Comparison of ENCODE assay signal across 1 cellular context in the genomic region with DNA sequence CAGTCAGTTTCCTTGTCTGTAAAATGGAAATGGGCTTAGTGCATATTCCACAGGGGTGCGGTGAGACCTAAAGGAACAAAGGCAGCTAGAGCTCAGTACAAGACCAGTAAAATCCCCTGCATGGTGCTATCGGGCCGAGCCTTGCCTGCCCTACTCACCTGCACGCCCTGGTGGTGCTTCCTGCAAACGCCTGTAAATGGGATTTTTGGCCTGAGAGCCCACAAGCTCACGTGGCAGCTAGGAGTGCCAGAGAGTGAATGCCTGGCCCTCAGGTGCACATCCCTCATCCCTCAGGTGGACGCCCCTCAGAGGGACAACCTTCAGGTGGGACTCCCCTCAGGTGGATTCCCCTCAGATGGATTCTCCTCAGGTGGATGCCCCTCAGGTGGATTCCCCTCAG.
TF ChIP-seq lines count a peak whose summit lies in the region.

No MANE protein-coding gene starts in this region.

TF ChIP-seq in GM23338, 12 proteins besides CTCF, POLR2A, EP300 and RAD21 (continued from another document):
- TF ChIP-seq, protein P1, sequence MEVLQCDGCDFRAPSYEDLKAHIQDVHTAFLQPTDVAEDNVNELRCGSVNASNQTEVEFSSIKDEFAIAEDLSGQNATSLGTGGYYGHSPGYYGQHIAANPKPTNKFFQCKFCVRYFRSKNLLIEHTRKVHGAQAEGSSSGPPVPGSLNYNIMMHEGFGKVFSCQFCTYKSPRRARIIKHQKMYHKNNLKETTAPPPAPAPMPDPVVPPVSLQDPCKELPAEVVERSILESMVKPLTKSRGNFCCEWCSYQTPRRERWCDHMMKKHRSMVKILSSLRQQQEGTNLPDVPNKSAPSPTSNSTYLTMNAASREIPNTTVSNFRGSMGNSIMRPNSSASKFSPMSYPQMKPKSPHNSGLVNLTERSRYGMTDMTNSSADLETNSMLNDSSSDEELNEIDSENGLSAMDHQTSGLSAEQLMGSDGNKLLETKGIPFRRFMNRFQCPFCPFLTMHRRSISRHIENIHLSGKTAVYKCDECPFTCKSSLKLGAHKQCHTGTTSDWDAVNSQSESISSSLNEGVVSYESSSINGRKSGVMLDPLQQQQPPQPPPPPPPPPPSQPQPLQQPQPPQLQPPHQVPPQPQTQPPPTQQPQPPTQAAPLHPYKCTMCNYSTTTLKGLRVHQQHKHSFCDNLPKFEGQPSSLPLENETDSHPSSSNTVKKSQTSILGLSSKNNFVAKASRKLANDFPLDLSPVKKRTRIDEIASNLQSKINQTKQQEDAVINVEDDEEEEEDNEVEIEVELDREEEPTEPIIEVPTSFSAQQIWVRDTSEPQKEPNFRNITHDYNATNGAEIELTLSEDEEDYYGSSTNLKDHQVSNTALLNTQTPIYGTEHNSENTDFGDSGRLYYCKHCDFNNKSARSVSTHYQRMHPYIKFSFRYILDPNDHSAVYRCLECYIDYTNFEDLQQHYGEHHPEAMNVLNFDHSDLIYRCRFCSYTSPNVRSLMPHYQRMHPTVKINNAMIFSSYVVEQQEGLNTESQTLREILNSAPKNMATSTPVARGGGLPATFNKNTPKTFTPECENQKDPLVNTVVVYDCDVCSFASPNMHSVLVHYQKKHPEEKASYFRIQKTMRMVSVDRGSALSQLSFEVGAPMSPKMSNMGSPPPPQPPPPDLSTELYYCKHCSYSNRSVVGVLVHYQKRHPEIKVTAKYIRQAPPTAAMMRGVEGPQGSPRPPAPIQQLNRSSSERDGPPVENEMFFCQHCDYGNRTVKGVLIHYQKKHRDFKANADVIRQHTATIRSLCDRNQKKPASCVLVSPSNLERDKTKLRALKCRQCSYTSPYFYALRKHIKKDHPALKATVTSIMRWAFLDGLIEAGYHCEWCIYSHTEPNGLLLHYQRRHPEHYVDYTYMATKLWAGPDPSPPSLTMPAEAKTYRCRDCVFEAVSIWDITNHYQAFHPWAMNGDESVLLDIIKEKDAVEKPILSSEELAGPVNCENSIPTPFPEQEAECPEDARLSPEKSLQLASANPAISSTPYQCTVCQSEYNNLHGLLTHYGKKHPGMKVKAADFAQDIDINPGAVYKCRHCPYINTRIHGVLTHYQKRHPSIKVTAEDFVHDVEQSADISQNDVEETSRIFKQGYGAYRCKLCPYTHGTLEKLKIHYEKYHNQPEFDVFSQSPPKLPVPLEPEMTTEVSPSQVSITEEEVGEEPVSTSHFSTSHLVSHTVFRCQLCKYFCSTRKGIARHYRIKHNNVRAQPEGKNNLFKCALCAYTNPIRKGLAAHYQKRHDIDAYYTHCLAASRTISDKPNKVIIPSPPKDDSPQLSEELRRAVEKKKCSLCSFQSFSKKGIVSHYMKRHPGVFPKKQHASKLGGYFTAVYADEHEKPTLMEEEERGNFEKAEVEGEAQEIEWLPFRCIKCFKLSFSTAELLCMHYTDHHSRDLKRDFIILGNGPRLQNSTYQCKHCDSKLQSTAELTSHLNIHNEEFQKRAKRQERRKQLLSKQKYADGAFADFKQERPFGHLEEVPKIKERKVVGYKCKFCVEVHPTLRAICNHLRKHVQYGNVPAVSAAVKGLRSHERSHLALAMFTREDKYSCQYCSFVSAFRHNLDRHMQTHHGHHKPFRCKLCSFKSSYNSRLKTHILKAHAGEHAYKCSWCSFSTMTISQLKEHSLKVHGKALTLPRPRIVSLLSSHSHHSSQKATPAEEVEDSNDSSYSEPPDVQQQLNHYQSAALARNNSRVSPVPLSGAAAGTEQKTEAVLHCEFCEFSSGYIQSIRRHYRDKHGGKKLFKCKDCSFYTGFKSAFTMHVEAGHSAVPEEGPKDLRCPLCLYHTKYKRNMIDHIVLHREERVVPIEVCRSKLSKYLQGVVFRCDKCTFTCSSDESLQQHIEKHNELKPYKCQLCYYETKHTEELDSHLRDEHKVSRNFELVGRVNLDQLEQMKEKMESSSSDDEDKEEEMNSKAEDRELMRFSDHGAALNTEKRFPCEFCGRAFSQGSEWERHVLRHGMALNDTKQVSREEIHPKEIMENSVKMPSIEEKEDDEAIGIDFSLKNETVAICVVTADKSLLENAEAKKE (CRISPR knock-in tag; IDR thresholded peaks at IDR 0.05): no peak
- TF ChIP-seq NANOG (IDR thresholded peaks at IDR 0.05; ENCODE audit: borderline replicate concordance): no peak
- TF ChIP-seq EZH2 (IDR thresholded peaks at IDR 0.05; ENCODE audit: low read depth, unreplicated experiment): no peak
- no peak for TF ChIP-seq EZH2phosphoT487 (IDR thresholded peaks at IDR 0.05; ENCODE audit: unreplicated experiment)
- TF ChIP-seq, protein P2, sequence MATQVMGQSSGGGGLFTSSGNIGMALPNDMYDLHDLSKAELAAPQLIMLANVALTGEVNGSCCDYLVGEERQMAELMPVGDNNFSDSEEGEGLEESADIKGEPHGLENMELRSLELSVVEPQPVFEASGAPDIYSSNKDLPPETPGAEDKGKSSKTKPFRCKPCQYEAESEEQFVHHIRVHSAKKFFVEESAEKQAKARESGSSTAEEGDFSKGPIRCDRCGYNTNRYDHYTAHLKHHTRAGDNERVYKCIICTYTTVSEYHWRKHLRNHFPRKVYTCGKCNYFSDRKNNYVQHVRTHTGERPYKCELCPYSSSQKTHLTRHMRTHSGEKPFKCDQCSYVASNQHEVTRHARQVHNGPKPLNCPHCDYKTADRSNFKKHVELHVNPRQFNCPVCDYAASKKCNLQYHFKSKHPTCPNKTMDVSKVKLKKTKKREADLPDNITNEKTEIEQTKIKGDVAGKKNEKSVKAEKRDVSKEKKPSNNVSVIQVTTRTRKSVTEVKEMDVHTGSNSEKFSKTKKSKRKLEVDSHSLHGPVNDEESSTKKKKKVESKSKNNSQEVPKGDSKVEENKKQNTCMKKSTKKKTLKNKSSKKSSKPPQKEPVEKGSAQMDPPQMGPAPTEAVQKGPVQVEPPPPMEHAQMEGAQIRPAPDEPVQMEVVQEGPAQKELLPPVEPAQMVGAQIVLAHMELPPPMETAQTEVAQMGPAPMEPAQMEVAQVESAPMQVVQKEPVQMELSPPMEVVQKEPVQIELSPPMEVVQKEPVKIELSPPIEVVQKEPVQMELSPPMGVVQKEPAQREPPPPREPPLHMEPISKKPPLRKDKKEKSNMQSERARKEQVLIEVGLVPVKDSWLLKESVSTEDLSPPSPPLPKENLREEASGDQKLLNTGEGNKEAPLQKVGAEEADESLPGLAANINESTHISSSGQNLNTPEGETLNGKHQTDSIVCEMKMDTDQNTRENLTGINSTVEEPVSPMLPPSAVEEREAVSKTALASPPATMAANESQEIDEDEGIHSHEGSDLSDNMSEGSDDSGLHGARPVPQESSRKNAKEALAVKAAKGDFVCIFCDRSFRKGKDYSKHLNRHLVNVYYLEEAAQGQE (IDR thresholded peaks at IDR 0.05; ENCODE audit: unreplicated experiment): no peak
